Comparison of ENCODE assay signal across 9 cellular contexts in the genomic region with DNA sequence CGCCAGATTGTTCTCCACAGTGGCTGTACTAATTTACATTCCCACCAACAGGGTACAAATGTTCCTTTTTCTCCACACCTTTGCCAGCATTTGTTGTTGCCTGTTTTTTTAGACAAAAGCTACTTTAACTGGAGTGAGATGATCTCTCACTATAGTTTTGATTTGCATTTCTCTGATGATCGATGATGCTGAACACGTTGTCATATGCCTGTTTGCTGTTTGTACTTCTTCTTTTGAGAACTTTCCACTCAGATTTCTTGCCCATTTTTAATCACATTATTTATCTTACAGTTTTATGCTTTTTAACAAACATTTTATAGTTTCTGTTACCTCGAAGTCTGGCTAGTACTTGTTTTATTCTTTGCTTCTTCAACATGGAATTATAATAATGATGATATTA.
"Had no signal": no experiment of that assay in that cellular context is flagged by ENCODE, and none has a peak within 500 bp of the region (broad histone marks: within the 10 kb centered on the region; RNA-seq: fewer than 3 reads in every experiment).

No MANE protein-coding gene starts in this region.

- H2AFZ ChIP-seq: GM23248, GM23338 had no signal

- H3K4me3 ChIP-seq: GM23248, GM23338, HAP-1 had no signal

- H3K4me2 ChIP-seq: GM23338 had no signal

- H3K4me1 ChIP-seq: HAP-1 had no signal

- H3K9ac ChIP-seq: GM23248 had no signal

- H3K4me1 Mint-ChIP-seq: GM23338, H9 had no signal

- H3K27ac ChIP-seq: GM23248 had no signal

- H3K9me3 ChIP-seq: HAP-1 had no signal

- H3K9me3 Mint-ChIP-seq: GM23338, HFFc6 had no signal

- ATAC-seq: GM23338, HCT116 had no signal

- DNase-seq: GM23248, GOT3, H7, H9, HCEC 1CT, HFFc6 had no signal

- H3K27ac Mint-ChIP-seq: GM23338, H9, HFFc6 had no signal

- H3K36me3 ChIP-seq: HAP-1 had no signal

- H3K4me3 Mint-ChIP-seq: GM23338, H9, HFFc6 had no signal
